Comparison of ENCODE assay signal across 20 cellular contexts in genomic region chr11:121282886-121283502, GRCh38. TPM values are rescaled to one million over a fixed set of nuclear protein-coding genes. Genes with fewer than 3 reads are reported as not detected.
DNase-seq lines count a peak whose midpoint lies in the region; ATAC-seq and TF ChIP-seq lines count a peak whose summit lies in the region.
"Had no signal": no experiment of that assay in that cellular context is flagged by ENCODE, and none has a peak within 500 bp of the region (broad histone marks: within the 10 kb centered on the region; RNA-seq: fewer than 3 reads in every experiment).

No MANE protein-coding gene starts in this region.

- peaks cover 7% of the 10 kb centered on the region for H3K9me3 Mint-ChIP-seq in neural crest cell
- H3K9me3 Mint-ChIP-seq in activated CD4-positive, alpha-beta memory T cell treated with anti-CD3 and anti-CD28 coated beads, Interleukin-2, amount 10 ng/mL, durations not matched to agents 7 days and 5 days = peaks cover 15% of the 10 kb centered on the region

- no peak overlapping the region for H3K4me3 ChIP-seq in dorsolateral prefrontal cortex
- H3K4me3 ChIP-seq: ovary had no signal

- H3K27me3 Mint-ChIP-seq in neural crest cell (ENCODE audit: low read depth) = no peaks in the 10 kb centered on the region
- H3K27me3 Mint-ChIP-seq in activated CD4-positive, alpha-beta memory T cell treated with anti-CD3 and anti-CD28 coated beads, Interleukin-2, amount 10 ng/mL, durations not matched to agents 7 days and 5 days = peaks cover 46% of the 10 kb centered on the region

- peaks cover 0 to 2% (median 0%) of the 10 kb centered on the region in 45 donors for H3K27me3 ChIP-seq in dorsolateral prefrontal cortex
- H3K27me3 ChIP-seq: ovary had no signal

- DNase-seq in neural crest cell (ENCODE audit: low read depth, low spot score) = no peak
- no peak for DNase-seq in activated CD4-positive, alpha-beta memory T cell treated with anti-CD3 and anti-CD28 coated beads, Interleukin-2, amount 10 ng/mL, durations not matched to agents 7 days and 5 days
- DNase-seq in HT-29 (ENCODE audit: low spot score) = no peak
- no peak for DNase-seq in dorsolateral prefrontal cortex
- DNase-seq: activated CD4-positive, alpha-beta T cell treated with anti-CD3 and anti-CD28 coated beads, Interleukin-2, amount 50 U/mL, for 1 hour; amniotic stem cell; CD4-positive, CD25-positive, alpha-beta regulatory T cell; kidney; NCI-H187 treated with DMSO at 0.1 percent for 48 hours; NCI-H774; ovary; SHP77 had no signal

- ATAC-seq in GM19035 (IDR thresholded peaks at IDR 0.05; ENCODE audit: unreplicated experiment) (peak; percentile 75), GM21515 (IDR thresholded peaks at IDR 0.05; ENCODE audit: unreplicated experiment) (peak; percentile 78), HG03139 (IDR thresholded peaks at IDR 0.05; ENCODE audit: unreplicated experiment) (peak; percentile 98), HG03097 (IDR thresholded peaks at IDR 0.05; ENCODE audit: low FRiP score, unreplicated experiment) (no peak)

- intact Hi-C loops in dorsolateral prefrontal cortex (cut with DNase I) = no loop called here

- no peak overlapping the region for H3K27ac ChIP-seq in dorsolateral prefrontal cortex
- H3K27ac ChIP-seq: epithelial cell of prostate, HL-60, ovary had no signal

- H3K4me3 Mint-ChIP-seq in neural crest cell = no peak overlapping the region
- H3K4me3 Mint-ChIP-seq in activated CD4-positive, alpha-beta memory T cell treated with anti-CD3 and anti-CD28 coated beads, Interleukin-2, amount 10 ng/mL, durations not matched to agents 7 days and 5 days = no peak overlapping the region
- H3K4me3 Mint-ChIP-seq: CD4-positive, CD25-positive, alpha-beta regulatory T cell; stimulated activated naive CD8-positive, alpha-beta T cell treated with anti-CD3 and anti-CD28 coated beads, Interleukin-15, Interleukin-2, amounts not matched to agents 100 ng/mL and 50 ng/mL, for 24 hours; T-helper 2 cell treated with Interferon-gamma antibody and Interleukin-4, amounts not matched to agents 5 μg/mL and 100 μg/mL, for 36 hours had no signal

- TF ChIP-seq CTCF in neural crest cell (conservative IDR thresholded peaks at IDR 0.05) = no peak
- no peak for TF ChIP-seq CTCF in dorsolateral prefrontal cortex (IDR thresholded peaks at IDR 0.05 in 54 of 56, conservative IDR thresholded peaks at IDR 0.05 in 2 of 56; ENCODE audit: low read depth in 1 of 56, partially characterized antibody in 56 of 56)

- no peaks in the 10 kb centered on the region for H3K4me1 Mint-ChIP-seq in neural crest cell
- H3K4me1 Mint-ChIP-seq in activated CD4-positive, alpha-beta memory T cell treated with anti-CD3 and anti-CD28 coated beads, Interleukin-2, amount 10 ng/mL, durations not matched to agents 7 days and 5 days = no peaks in the 10 kb centered on the region
- H3K4me1 Mint-ChIP-seq: CD4-positive, CD25-positive, alpha-beta regulatory T cell had no signal

- POLR2A ChIA-PET in activated CD4-positive, alpha-beta memory T cell treated with anti-CD3 and anti-CD28 coated beads, Interleukin-2, amount 10 ng/mL, durations not matched to agents 7 days and 5 days (lab: Charles Lee) = interaction anchor here (1.2 kb wide), 1 partner anchor 9 kb away, joined by 3 read pairs; the partner anchor contains the start of gene SC5D

- CTCF ChIA-PET in activated CD4-positive, alpha-beta memory T cell treated with anti-CD3 and anti-CD28 coated beads, Interleukin-2, amount 10 ng/mL, durations not matched to agents 7 days and 5 days (lab: Charles Lee) = no interaction called here

- H3K27ac Mint-ChIP-seq in neural crest cell (ENCODE audit: unreplicated experiment) = peak overlapping the region; percentile 14
- H3K27ac Mint-ChIP-seq in activated CD4-positive, alpha-beta memory T cell treated with anti-CD3 and anti-CD28 coated beads, Interleukin-2, amount 10 ng/mL, durations not matched to agents 7 days and 5 days = no peak overlapping the region
- H3K27ac Mint-ChIP-seq: CD4-positive, CD25-positive, alpha-beta regulatory T cell; stimulated activated naive CD8-positive, alpha-beta T cell treated with anti-CD3 and anti-CD28 coated beads, Interleukin-15, Interleukin-2, amounts not matched to agents 100 ng/mL and 50 ng/mL, for 24 hours; T-helper 2 cell treated with Interferon-gamma antibody and Interleukin-4, amounts not matched to agents 5 μg/mL and 100 μg/mL, for 36 hours had no signal

- H3K36me3 Mint-ChIP-seq in neural crest cell (ENCODE audit: low read depth) = peaks cover 7% of the 10 kb centered on the region
- H3K36me3 Mint-ChIP-seq in activated CD4-positive, alpha-beta memory T cell treated with anti-CD3 and anti-CD28 coated beads, Interleukin-2, amount 10 ng/mL, durations not matched to agents 7 days and 5 days (ENCODE audit: low read depth) = peaks cover 6% of the 10 kb centered on the region
- H3K36me3 Mint-ChIP-seq: CD4-positive, CD25-positive, alpha-beta regulatory T cell had no signal

RNA-seq across cellular contexts. Expression of gene SC5D, which starts 9.6 kb away (rescaled TPM):
- total RNA-seq in neural crest cell (76.4 and 81.1 TPM in 2 replicates), dorsolateral prefrontal cortex (100 to 1,000 TPM in 9 of 120 experiments, 10 to 100 TPM in 111; 49.4 to 107 (median 80.7) TPM)
- 10 to 100 TPM; 28.5 to 29.4 TPM for total RNA-seq in activated CD4-positive, alpha-beta memory T cell treated with anti-CD3 and anti-CD28 coated beads, Interleukin-2, amount 10 ng/mL, durations not matched to agents 7 days and 5 days
- 26.3 and 30.0 TPM in 2 replicates for total RNA-seq in HT-29 (2014; rRNA removed; shearing (Covaris generic))
